In genomic region chr21:25640671-25641292, GRCh38 we compare ENCODE assay signal across 10 cellular contexts. TPM values are rescaled to one million over a fixed set of nuclear protein-coding genes. Genes with fewer than 3 reads are reported as not detected.
DNase-seq lines count a peak whose midpoint lies in the region; ATAC-seq, FAIRE-seq and TF ChIP-seq lines count a peak whose summit lies in the region.
"Had no signal": no experiment of that assay in that cellular context is flagged by ENCODE, and none has a peak within 500 bp of the region (broad histone marks: within the 10 kb centered on the region; RNA-seq: fewer than 3 reads in every experiment).

No MANE protein-coding gene starts in this region.

- H3K4me3 Mint-ChIP-seq in natural killer cell = peak overlapping the region; percentile 47

- H3K9me3 ChIP-seq in A549 (no peaks in the 10 kb centered on the region), HAP-1 (no peaks in the 10 kb centered on the region), colonic mucosa (no peaks in the 10 kb centered on the region), small intestine (ENCODE audit: control insufficient read depth, low read depth) (no peaks in the 10 kb centered on the region)

- TF ChIP-seq RAD21 in A549 (conservative IDR thresholded peaks at IDR 0.05 in 1 of 2, IDR thresholded peaks at IDR 0.05 in 1 of 2) = no peak

- H3K4me3 ChIP-seq in A549 (no peak overlapping the region; the same call in 2 of the 3 replicates), HAP-1 (peak overlapping the region; percentile 50), colonic mucosa (peak overlapping the region; percentile 52), small intestine (ENCODE audit: low read depth in 1 of 2, low read length in 2 of 2) (no peak overlapping the region)

- peaks cover 14 to 22% of the 10 kb centered on the region in 2 donors for H3K4me1 Mint-ChIP-seq in natural killer cell

- TF ChIP-seq CTCF in A549 (IDR thresholded peaks at IDR 0.05) (no peak), colonic mucosa (IDR thresholded peaks at IDR 0.05) (no peak), natural killer cell (IDR thresholded peaks at IDR 0.05) (no peak)

- TF ChIP-seq POLR2A in A549 (IDR thresholded peaks at IDR 0.05; ENCODE audit: low read length) = no peak

- DNase-seq in A549 (ENCODE audit: low read depth in 1 of 2, low spot score in 1 of 2) (no peak), HAP-1 (ENCODE audit: low spot score in 2 of 2) (no peak), colonic mucosa (no peak), natural killer cell (no peak), small intestine (no peak), NCI-H1436 treated with DMSO at 0.1 percent for 48 hours (lab: John Stamatoyannopoulos, UW) (no peak)

- H3K9ac ChIP-seq in colonic mucosa (ENCODE audit: low read depth in 2 of 2, low read length in 2 of 2) = no peak overlapping the region

- H3K27me3 ChIP-seq in HAP-1 (ENCODE audit: low read depth) = no peaks in the 10 kb centered on the region
- peaks cover 17% of the 10 kb centered on the region for H3K27me3 ChIP-seq in colonic mucosa
- H3K27me3 ChIP-seq in small intestine (ENCODE audit: control insufficient read depth in 2 of 2, insufficient read depth in 2 of 2, low read length in 2 of 2) = peaks cover 0 to 3% of the 10 kb centered on the region in 2 donors

- TF ChIP-seq EP300 in A549 (IDR thresholded peaks at IDR 0.05) = no peak

- peaks cover 42 to 59% of the 10 kb centered on the region in 2 donors for H3K27me3 Mint-ChIP-seq in natural killer cell (ENCODE audit: low read depth in 2 of 2)

- in situ Hi-C loops in HAP-1 (cut with MboI; ENCODE audit: low sequenced_read_pairs) = no loop called here

- H3K36me3 ChIP-seq in HAP-1 (replicated peaks) (no peaks in the 10 kb centered on the region), colonic mucosa (no peaks in the 10 kb centered on the region), small intestine (ENCODE audit: control insufficient read depth in 2 of 2, insufficient read depth in 2 of 2, low read length in 2 of 2) (no peaks in the 10 kb centered on the region)

- ATAC-seq in A549 = no peak
- ATAC-seq in natural killer cell = no peak
- ATAC-seq in GM21381 (IDR thresholded peaks at IDR 0.05; ENCODE audit: unreplicated experiment) = no peak
- ATAC-seq in HG02885 (IDR thresholded peaks at IDR 0.05; ENCODE audit: poor library complexity, unreplicated experiment) = no peak

- no peak overlapping the region for H3K27ac Mint-ChIP-seq in natural killer cell

- peak overlapping the region; percentile 94; the same call in 1 of the 3 replicates for H3K4me2 ChIP-seq in A549

- H3K27ac ChIP-seq in A549 (no peak overlapping the region), colonic mucosa (no peak overlapping the region), small intestine (ENCODE audit: low read depth in 1 of 2, low read length in 1 of 2) (no peak overlapping the region)
- H3K27ac ChIP-seq: SK-N-MC had no signal

- POLR2A ChIA-PET in A549 (lab: Yijun Ruan, JAX) = no interaction called here

- H3K36me3 Mint-ChIP-seq in natural killer cell = no peaks in the 10 kb centered on the region

- FAIRE-seq in A549 (lab: Jason Lieb, UNC) (no peak), small intestine (lab: Jason Lieb, UNC) (no peak)
- FAIRE-seq: colon had no signal

- intact Hi-C loops in colonic mucosa (cut with DNase I) (no loop called here), natural killer cell (cut with micrococcal nuclease) (no loop called here)

- no peaks in the 10 kb centered on the region for H3K9me3 Mint-ChIP-seq in natural killer cell

- CTCF ChIA-PET in A549 (lab: Yijun Ruan, JAX) = interaction anchor here (1.0 kb wide), 1 partner anchor 32 kb away, joined by 4 read pairs; no protein-coding TSS in a partner anchor

- 66% methylated on average over 9 of the region's 9 CpGs for WGBS in A549 (ENCODE audit: missing lambda C conversion rate)
- 49 to 60% (median 58%) methylated on average over 9 of the region's 9 CpGs for WGBS in small intestine, 3 donors

- H3K4me1 ChIP-seq in A549 = peaks cover 4% of the 10 kb centered on the region; the same call in 1 of the 3 replicates
- H3K4me1 ChIP-seq in HAP-1 = peaks cover 21% of the 10 kb centered on the region
- H3K4me1 ChIP-seq in colonic mucosa = no peaks in the 10 kb centered on the region
- no peaks in the 10 kb centered on the region for H3K4me1 ChIP-seq in small intestine (ENCODE audit: control insufficient read depth in 2 of 2, insufficient read depth in 1 of 2, low read depth in 1 of 2, low read length in 1 of 2)

TF ChIP-seq in A549, 52 proteins besides CTCF, POLR2A, EP300 and RAD21:
- TF ChIP-seq HMGXB4 (CRISPR knock-in tag; IDR thresholded peaks at IDR 0.05; ENCODE audit: borderline replicate concordance) = no peak

RNA-seq across cellular contexts. Expression of gene JAM2, which starts 1.7 kb away (rescaled TPM):
- polyA plus RNA-seq in A549 (2011; rRNA removed) (0.01 TPM in 1 of 2 replicates, not detected in the other), A549 (2017; fragmentation: RNase III; extraction: RNeasy Plus Mini Kit Qiagen cat#74134 plus additional on column Dnase treatment) (0.01 TPM in 1 of 3 replicates, not detected in the others), small intestine (10 to 100 TPM in 1 of 3 donors, under 1 TPM in 1, not detected in 1; 0.27 to 13.3 TPM)
- not detected in 2 replicates for polyA plus RNA-seq in A549 (2012; cell fraction: cytosol; rRNA removed)
- polyA plus RNA-seq in A549 (2012; cell fraction: nucleus; rRNA removed) = not detected in 2 replicates
- not detected in 2 replicates for polyA minus RNA-seq in A549 (2011; rRNA and poly(A)+ RNA removed)
- total RNA-seq in colonic mucosa (1 to 10 TPM; 3.7 to 9.5 TPM), natural killer cell (under 1 TPM in 1 of 3 donors, not detected in 2; 0.09 TPM)

RNA-seq across cellular contexts. Expression of gene MRPL39, which starts 33.5 kb away (rescaled TPM):
- polyA plus RNA-seq in A549 (2011; rRNA removed) = 28.2 and 43.7 TPM in 2 replicates
- polyA plus RNA-seq in A549 (2012; cell fraction: cytosol; rRNA removed) = 16.0 and 17.0 TPM in 2 replicates
- 5.2 and 5.4 TPM in 2 replicates for polyA plus RNA-seq in A549 (2012; cell fraction: nucleus; rRNA removed)
- polyA plus RNA-seq in A549 (2017; fragmentation: RNase III; extraction: RNeasy Plus Mini Kit Qiagen cat#74134 plus additional on column Dnase treatment) = 35.5 to 40.3 TPM (median 36.8 TPM) in 3 replicates
- polyA minus RNA-seq in A549 (2011; rRNA and poly(A)+ RNA removed) = 6.0 and 6.2 TPM in 2 replicates
- total RNA-seq in colonic mucosa = 10 to 100 TPM; 44.0 to 50.2 TPM
- 10 to 100 TPM; 10.8 to 12.8 (median 10.8) TPM for total RNA-seq in natural killer cell
- polyA plus RNA-seq in small intestine = 10 to 100 TPM; 31.1 to 42.9 (median 31.3) TPM

Comparison
In these comparisons a context has a peak if more than half of its experiments do, and no peak if none do; other contexts are left out.
1. H3K4me3 ChIP-seq: peak in HAP-1 (single experiment) and colonic mucosa (single experiment); none in A549 (single experiment) and small intestine (0 of 2).
2. RNA of gene JAM2, which starts 1.7 kb away (total RNA-seq): 3.7 to 9.5 TPM in colonic mucosa; 0.09 TPM in natural killer cell; every median in the first group is over 4 times any median in the second.